ENCODE assay signal across 16 cellular contexts in genomic region chr17:41223821-41224220, GRCh38. TPM values are rescaled to one million over a fixed set of nuclear protein-coding genes. Genes with fewer than 3 reads are reported as not detected.
DNase-seq lines count a peak whose midpoint lies in the region.
"Had no signal": no experiment of that assay in that cellular context is flagged by ENCODE, and none has a peak within 500 bp of the region (broad histone marks: within the 10 kb centered on the region; RNA-seq: fewer than 3 reads in every experiment).

No MANE protein-coding gene starts in this region.

- H3F3A ChIP-seq in GM23248 (ENCODE audit: insufficient read depth): no peaks in the 10 kb centered on the region

- H3K27me3 ChIP-seq in GM23248 (replicated peaks; ENCODE audit: insufficient read depth): no peaks in the 10 kb centered on the region
- H3K27me3 ChIP-seq: BLaER1 had no signal

- H3K9me3 ChIP-seq in GM23248 (ENCODE audit: low read depth): no peaks in the 10 kb centered on the region
- H3K9me3 ChIP-seq: BLaER1, SK-N-SH had no signal

- no peaks in the 10 kb centered on the region for H3K9me2 ChIP-seq in GM23248 (ENCODE audit: insufficient read depth)
- H3K9me2 ChIP-seq: SK-N-SH had no signal

- H3K36me3 ChIP-seq in GM23248 (ENCODE audit: low read depth): no peaks in the 10 kb centered on the region
- H3K36me3 ChIP-seq: BLaER1 had no signal

- H3K9ac ChIP-seq in GM23248: no peak overlapping the region
- H3K9ac ChIP-seq: BLaER1, KMS-11, SK-N-SH had no signal

- H3K79me2 ChIP-seq in GM23248 (ENCODE audit: insufficient read depth): no peaks in the 10 kb centered on the region

- H2AFZ ChIP-seq in GM23248: no peak overlapping the region

- in situ Hi-C loops in GM23248 (cut with MboI): no loop called here

- H3K4me2 ChIP-seq in GM23248 (ENCODE audit: unreplicated experiment): no peak overlapping the region
- H3K4me2 ChIP-seq: BLaER1, KMS-11, SK-N-SH had no signal

- DNase-seq in GM23248: peak; percentile 24
- peak; percentile 16 for DNase-seq in dedifferentiated amniotic fluid mesenchymal stem cell (ENCODE audit: extremely low spot score)
- peak; percentile 1 for DNase-seq in renal cortical epithelial cell (ENCODE audit: low read depth)
- no peak for DNase-seq in NK-92 treated with Interleukin-12 subunit alpha and Interleukin-12 subunit beta, amount 100 ng/mL, for 24 hours (lab: John Stamatoyannopoulos, UW)
- no peak for DNase-seq in NCI-H748 treated with DMSO at 0.1 percent for 48 hours (lab: John Stamatoyannopoulos, UW)
- no peak for DNase-seq in cerebellar cortex (ENCODE audit: low spot score)
- DNase-seq: CD8-positive, alpha-beta memory T cell; GOT3; NCI-H1092; NCI-H1694; NCI-H2107; NCI-H69; SK-N-SH had no signal

- H3K4me1 ChIP-seq in GM23248 (ENCODE audit: insufficient read depth): no peaks in the 10 kb centered on the region
- H3K4me1 ChIP-seq: BLaER1 had no signal

- WGBS in GM23248 (ENCODE audit: low coverage in 1 of 2, low lambda C conversion rate in 2 of 2, missing lambda C conversion rate in 2 of 2), 2 experiments: 55 to 69% methylated on average over 2 of the region's 2 CpGs

- no peak overlapping the region for H3K27ac ChIP-seq in GM23248
- H3K27ac ChIP-seq: BLaER1, KMS-11 had no signal

- H4K20me1 ChIP-seq in GM23248 (ENCODE audit: insufficient read depth): no peaks in the 10 kb centered on the region
- H4K20me1 ChIP-seq: BLaER1 had no signal

- no peak overlapping the region for H3K4me3 ChIP-seq in GM23248
- H3K4me3 ChIP-seq: BLaER1 had no signal

RNA-seq across cellular contexts. Expression of gene KRTAP9-2, which starts 2.6 kb away (rescaled TPM):
- total RNA-seq in GM23248 (2014; rRNA removed; shearing (Covaris generic)): not detected in 2 replicates
- not detected in 2 replicates for polyA plus RNA-seq in GM23248 (2016; fragmentation: Nextera tagmentation; extraction: Ambion mirVana)
- total RNA-seq in renal cortical epithelial cell: not detected in 2 replicates
- total RNA-seq: CD8-positive, alpha-beta memory T cell; MCF 10A had no signal
- polyA plus RNA-seq: CD8-positive, alpha-beta memory T cell; SK-N-SH had no signal

RNA-seq across cellular contexts. Expression of gene KRTAP9-3, which starts 8.4 kb away (rescaled TPM):
- not detected in 2 replicates for total RNA-seq in GM23248 (2014; rRNA removed; shearing (Covaris generic))
- polyA plus RNA-seq in GM23248 (2016; fragmentation: Nextera tagmentation; extraction: Ambion mirVana): not detected in 2 replicates
- not detected in 2 replicates for total RNA-seq in renal cortical epithelial cell
- total RNA-seq: CD8-positive, alpha-beta memory T cell; MCF 10A had no signal
- polyA plus RNA-seq: CD8-positive, alpha-beta memory T cell; SK-N-SH had no signal

RNA-seq across cellular contexts. Expression of gene KRTAP9-8, which starts 14.0 kb away (rescaled TPM):
- not detected in 2 replicates for total RNA-seq in GM23248 (2014; rRNA removed; shearing (Covaris generic))
- polyA plus RNA-seq in GM23248 (2016; fragmentation: Nextera tagmentation; extraction: Ambion mirVana): not detected in 2 replicates
- total RNA-seq in renal cortical epithelial cell: not detected in 2 replicates
- total RNA-seq: CD8-positive, alpha-beta memory T cell; MCF 10A had no signal
- polyA plus RNA-seq: CD8-positive, alpha-beta memory T cell; SK-N-SH had no signal

RNA-seq across cellular contexts. Expression of gene KRTAP9-4, which starts 25.7 kb away (rescaled TPM):
- total RNA-seq in GM23248 (2014; rRNA removed; shearing (Covaris generic)): not detected in 2 replicates
- polyA plus RNA-seq in GM23248 (2016; fragmentation: Nextera tagmentation; extraction: Ambion mirVana): not detected in 2 replicates
- total RNA-seq in renal cortical epithelial cell: not detected in 2 replicates
- total RNA-seq: CD8-positive, alpha-beta memory T cell; MCF 10A had no signal
- polyA plus RNA-seq: CD8-positive, alpha-beta memory T cell; SK-N-SH had no signal

RNA-seq across cellular contexts. Expression of gene KRTAP9-9, which starts 31.4 kb away (rescaled TPM):
- total RNA-seq in GM23248 (2014; rRNA removed; shearing (Covaris generic)): not detected in 2 replicates
- not detected in 2 replicates for polyA plus RNA-seq in GM23248 (2016; fragmentation: Nextera tagmentation; extraction: Ambion mirVana)
- total RNA-seq in renal cortical epithelial cell: not detected in 2 replicates
- total RNA-seq: CD8-positive, alpha-beta memory T cell; MCF 10A had no signal
- polyA plus RNA-seq: CD8-positive, alpha-beta memory T cell; SK-N-SH had no signal

Comparison
In these comparisons a context has a peak if more than half of its experiments do, and no peak if none do; other contexts are left out.
1. DNase-seq: peak in GM23248 (single experiment), dedifferentiated amniotic fluid mesenchymal stem cell (single experiment) and renal cortical epithelial cell (single experiment); none in NK-92 treated with Interleukin-12 subunit alpha and Interleukin-12 subunit beta, amount 100 ng/mL, for 24 hours (single experiment), NCI-H748 treated with DMSO at 0.1 percent for 48 hours (single experiment) and cerebellar cortex (single experiment).